9 cellular contexts compared by ENCODE assay signal in genomic region chr17:4375039-4375748, GRCh38. TPM values are rescaled to one million over a fixed set of nuclear protein-coding genes. Genes with fewer than 3 reads are reported as not detected.
A peak's percentile ranks its signal among the peaks of the same experiment; 100 is the strongest.
DNase-seq lines count a peak whose midpoint lies in the region; ATAC-seq and TF ChIP-seq lines count a peak whose summit lies in the region.
"Had no signal": no experiment of that assay in that cellular context is flagged by ENCODE, and none has a peak within 500 bp of the region (broad histone marks: within the 10 kb centered on the region; RNA-seq: fewer than 3 reads in every experiment).

No MANE protein-coding gene starts in this region.

- DNase-seq in activated CD4-positive, alpha-beta T cell treated with anti-CD3 and anti-CD28 coated beads, Interleukin-2, amount 10 ng/mL, durations not matched to agents 7 days and 5 days: peak; percentile 62
- peak; percentile 60 to 62 (median 62) for DNase-seq in stimulated activated CD4-positive, alpha-beta T cell treated with anti-CD3 and anti-CD28 coated beads, Interleukin-12 subunit alpha, Interleukin-12 subunit beta, amount 100 ng/mL, for 48 hours (ENCODE audit: low read depth in 2 of 3, low spot score in 1 of 3)
- no peak for DNase-seq in AG08395 (ENCODE audit: low spot score)
- DNase-seq in omental fat pad (ENCODE audit: low spot score): no peak
- no peak for DNase-seq in NCI-H82 treated with DMSO at 0.1 percent for 48 hours (lab: John Stamatoyannopoulos, UW; ENCODE audit: unreplicated experiment)
- no peak for DNase-seq in NCI-H345 (lab: John Stamatoyannopoulos, UW)

- peaks cover 3% of the 10 kb centered on the region for H3K27me3 Mint-ChIP-seq in activated CD4-positive, alpha-beta T cell treated with anti-CD3 and anti-CD28 coated beads, Interleukin-2, amount 10 ng/mL, durations not matched to agents 7 days and 5 days

- no peak for TF ChIP-seq CTCF in omental fat pad (IDR thresholded peaks at IDR 0.05)

- peaks cover 28% of the 10 kb centered on the region for H3K4me1 Mint-ChIP-seq in activated CD4-positive, alpha-beta T cell treated with anti-CD3 and anti-CD28 coated beads, Interleukin-2, amount 10 ng/mL, durations not matched to agents 7 days and 5 days

- CTCF ChIA-PET in activated CD4-positive, alpha-beta T cell treated with anti-CD3 and anti-CD28 coated beads, Interleukin-2, amount 10 ng/mL, durations not matched to agents 7 days and 5 days (lab: Charles Lee): interaction anchor here (0.9 kb wide), 1 partner anchor 9 kb away, joined by 3 read pairs; the partner anchor contains the start of gene UBE2G1

- ATAC-seq in GM19025 (IDR thresholded peaks at IDR 0.05; ENCODE audit: low read depth, unreplicated experiment): peak; percentile 69
- peak; percentile 72 for ATAC-seq in HG02970 (IDR thresholded peaks at IDR 0.05; ENCODE audit: low FRiP score, unreplicated experiment)
- no peak for ATAC-seq in omental fat pad (ENCODE audit: low FRiP score)

- H3K36me3 Mint-ChIP-seq in activated CD4-positive, alpha-beta T cell treated with anti-CD3 and anti-CD28 coated beads, Interleukin-2, amount 10 ng/mL, durations not matched to agents 7 days and 5 days (ENCODE audit: low read depth): peaks cover 3% of the 10 kb centered on the region

- peak overlapping the region; percentile 7 for H3K4me3 Mint-ChIP-seq in activated CD4-positive, alpha-beta T cell treated with anti-CD3 and anti-CD28 coated beads, Interleukin-2, amount 10 ng/mL, durations not matched to agents 7 days and 5 days

- H3K9me3 Mint-ChIP-seq in activated CD4-positive, alpha-beta T cell treated with anti-CD3 and anti-CD28 coated beads, Interleukin-2, amount 10 ng/mL, durations not matched to agents 7 days and 5 days: no peaks in the 10 kb centered on the region

- peak overlapping the region; percentile 86 for H3K27ac Mint-ChIP-seq in activated CD4-positive, alpha-beta T cell treated with anti-CD3 and anti-CD28 coated beads, Interleukin-2, amount 10 ng/mL, durations not matched to agents 7 days and 5 days

- POLR2A ChIA-PET in activated CD4-positive, alpha-beta T cell treated with anti-CD3 and anti-CD28 coated beads, Interleukin-2, amount 10 ng/mL, durations not matched to agents 7 days and 5 days (lab: Charles Lee): no interaction called here

RNA-seq across cellular contexts. Expression of gene UBE2G1, which starts 8.7 kb away (rescaled TPM):
- 10 to 100 TPM; 51.6 to 56.7 TPM for total RNA-seq in activated CD4-positive, alpha-beta T cell treated with anti-CD3 and anti-CD28 coated beads, Interleukin-2, amount 10 ng/mL, durations not matched to agents 7 days and 5 days
- 10 to 100 TPM; 34.7 to 45.6 (median 40.3) TPM for total RNA-seq in omental fat pad

RNA-seq across cellular contexts. Expression of gene SPNS3, which starts 58.5 kb away (rescaled TPM):
- 1 to 10 TPM; 6.5 to 8.0 TPM for total RNA-seq in activated CD4-positive, alpha-beta T cell treated with anti-CD3 and anti-CD28 coated beads, Interleukin-2, amount 10 ng/mL, durations not matched to agents 7 days and 5 days
- 1 to 10 TPM in 1 of 4 donors, under 1 TPM in 1, not detected in 2; 0.47 to 1.0 TPM for total RNA-seq in omental fat pad
- total RNA-seq: RPMI7951 had no signal

Comparison
In these comparisons a context has a peak if more than half of its experiments do, and no peak if none do; other contexts are left out.
1. DNase-seq: peak in activated CD4-positive, alpha-beta T cell treated with anti-CD3 and anti-CD28 coated beads, Interleukin-2, amount 10 ng/mL, durations not matched to agents 7 days and 5 days (single experiment) and stimulated activated CD4-positive, alpha-beta T cell treated with anti-CD3 and anti-CD28 coated beads, Interleukin-12 subunit alpha, Interleukin-12 subunit beta, amount 100 ng/mL, for 48 hours (3 of 3); none in AG08395 (single experiment), omental fat pad (single experiment), NCI-H82 treated with DMSO at 0.1 percent for 48 hours (single experiment) and NCI-H345 (single experiment).